8 cellular contexts compared by ENCODE assay signal in genomic region chr20:20052074-20052970, GRCh38. TPM values are rescaled to one million over a fixed set of nuclear protein-coding genes. Genes with fewer than 3 reads are reported as not detected.
DNase-seq lines count a peak whose midpoint lies in the region; ATAC-seq and TF ChIP-seq lines count a peak whose summit lies in the region.

Gene CFAP61 (plus strand): TSS chr20:20052532. CDS start chr20:20056654, 4,122 bp downstream.
Gene CRNKL1 (minus strand): TSS chr20:20052466. CDS start chr20:20052342, 124 bp downstream.

- peaks cover 0 to 3% of the 10 kb centered on the region in 2 donors for H3K4me1 ChIP-seq in lung (ENCODE audit: control insufficient read depth in 2 of 2, insufficient read depth in 2 of 2, low read length in 2 of 2)

- 0% methylated on average over 64 to 67 of the region's 67 CpGs for WGBS in lung, 2 donors

- no peaks in the 10 kb centered on the region for H3K27me3 ChIP-seq in lung (ENCODE audit: control insufficient read depth, insufficient read depth)

- peak; percentile 98 for ATAC-seq in lung (ENCODE audit: insufficient read depth, low FRiP score)

- H3K36me3 ChIP-seq in lung (ENCODE audit: control insufficient read depth in 2 of 2, insufficient read depth in 2 of 2, low read length in 2 of 2): peaks cover 9 to 14% of the 10 kb centered on the region in 2 donors

- DNase-seq in COLO668 (lab: John Stamatoyannopoulos, UW; ENCODE audit: unreplicated experiment) (peak; percentile 97), GM20000 (ENCODE audit: low spot score) (peak; percentile 90), HS-5 (ENCODE audit: low read depth) (peak; percentile 95), NK-92 (lab: John Stamatoyannopoulos, UW; ENCODE audit: unreplicated experiment) (peak; percentile 68), lung (ENCODE audit: low spot score) (peak; percentile 98)
- DNase-seq in activated CD8-positive, alpha-beta memory T cell treated with anti-CD3 and anti-CD28 coated beads for 4 hours (ENCODE audit: low read depth in 2 of 2): peak; percentile 93 to 96
- peak; percentile 93 for DNase-seq in effector CD8-positive, alpha-beta T cell (lab: John Stamatoyannopoulos, UW)
- peak; percentile 96 to 97 (median 96) for DNase-seq in stimulated activated CD4-positive, alpha-beta T cell treated with anti-CD3 and anti-CD28 coated beads, TNF-alpha, amount 100 ng/mL, for 24 hours (ENCODE audit: low read depth in 3 of 3)

- H3K9me3 ChIP-seq in lung (ENCODE audit: control insufficient read depth in 2 of 2, insufficient read depth in 1 of 2, low read length in 1 of 2): no peaks in the 10 kb centered on the region

- TF ChIP-seq CTCF in GM20000 (IDR thresholded peaks at IDR 0.05; ENCODE audit: extremely low read depth, missing control alignments) (no peak), lung (IDR thresholded peaks at IDR 0.05; ENCODE audit: control extremely low read depth, extremely low read depth) (no peak)

- peak within 1 kb of the TSS; percentile 92 for H3K4me3 ChIP-seq in lung

- peak within 1 kb of the TSS; percentile 65 to 95 for H3K27ac ChIP-seq in lung (ENCODE audit: low read depth in 1 of 2, low read length in 1 of 2)

RNA-seq across cellular contexts. Expression of gene CFAP61, which starts in this region (rescaled TPM):
- total RNA-seq in lung: 10 to 100 TPM; 10.7 to 15.4 TPM
- 1 to 10 TPM; 2.0 to 2.2 TPM for polyA plus RNA-seq in lung

RNA-seq across cellular contexts. Expression of gene CRNKL1, which starts in this region (rescaled TPM):
- 10 to 100 TPM; 14.5 to 39.5 TPM for total RNA-seq in lung
- polyA plus RNA-seq in lung: 10 to 100 TPM; 11.0 to 26.4 TPM

Comparison
In these comparisons a context has a peak if more than half of its experiments do, and no peak if none do; other contexts are left out.
1. Peak in every context shown above with its lines: DNase-seq, ATAC-seq, H3K4me3 ChIP-seq and H3K27ac ChIP-seq.